Comparison of ENCODE assay signal across 10 cellular contexts in genomic region chr6:30862156-30862875, GRCh38.
"Had no signal": no experiment of that assay in that cellular context is flagged by ENCODE, and none has a peak within 500 bp of the region (broad histone marks: within the 10 kb centered on the region; RNA-seq: fewer than 3 reads in every experiment).

No MANE protein-coding gene starts in this region.

- H3K27me3 Mint-ChIP-seq: activated CD8-positive, alpha-beta memory T cell treated with anti-CD3 and anti-CD28 coated beads, Interleukin-2, amount 10 ng/mL, durations not matched to agents 7 days and 5 days; naive thymus-derived CD4-positive, alpha-beta T cell had no signal

- H3K27ac Mint-ChIP-seq: activated CD8-positive, alpha-beta memory T cell treated with anti-CD3 and anti-CD28 coated beads, Interleukin-2, amount 10 ng/mL, durations not matched to agents 7 days and 5 days; naive thymus-derived CD4-positive, alpha-beta T cell had no signal

- H3K4me3 ChIP-seq: coronary artery, lower lobe of right lung had no signal

- H3K36me3 ChIP-seq: lower lobe of right lung had no signal

- DNase-seq: activated CD8-positive, alpha-beta memory T cell treated with anti-CD3 and anti-CD28 coated beads, Interleukin-2, amount 10 ng/mL, durations not matched to agents 7 days and 5 days; activated T-cell treated with anti-CD3 and anti-CD28 coated beads, Interleukin-2, amount 50 U/mL, for 4 hours; caudate nucleus; effector memory CD4-positive, alpha-beta T cell; lower lobe of right lung; naive thymus-derived CD4-positive, alpha-beta T cell; nucleus accumbens; stimulated activated CD4-positive, alpha-beta T cell treated with anti-CD3 and anti-CD28 coated beads, Interleukin-2, amount 100 ng/mL, for 48 hours; stimulated activated naive CD4-positive, alpha-beta T cell treated with Interleukin-2 at 50 U/mL for 16 hours had no signal

- H3K4me1 ChIP-seq: lower lobe of right lung had no signal

- H3K27ac ChIP-seq: coronary artery, lower lobe of right lung had no signal

- H3K9me3 ChIP-seq: lower lobe of right lung had no signal

- ATAC-seq: activated CD8-positive, alpha-beta memory T cell treated with anti-CD3 and anti-CD28 coated beads, Interleukin-2, amount 10 ng/mL, durations not matched to agents 7 days and 5 days; lower lobe of right lung; naive thymus-derived CD4-positive, alpha-beta T cell had no signal

- H3K4me3 Mint-ChIP-seq: activated CD8-positive, alpha-beta memory T cell treated with anti-CD3 and anti-CD28 coated beads, Interleukin-2, amount 10 ng/mL, durations not matched to agents 7 days and 5 days; activated T-cell treated with anti-CD3 and anti-CD28 coated beads, Interleukin-2, amount 50 U/mL, for 4 hours had no signal

- H3K4me1 Mint-ChIP-seq: activated CD8-positive, alpha-beta memory T cell treated with anti-CD3 and anti-CD28 coated beads, Interleukin-2, amount 10 ng/mL, durations not matched to agents 7 days and 5 days had no signal
